In the genomic region with DNA sequence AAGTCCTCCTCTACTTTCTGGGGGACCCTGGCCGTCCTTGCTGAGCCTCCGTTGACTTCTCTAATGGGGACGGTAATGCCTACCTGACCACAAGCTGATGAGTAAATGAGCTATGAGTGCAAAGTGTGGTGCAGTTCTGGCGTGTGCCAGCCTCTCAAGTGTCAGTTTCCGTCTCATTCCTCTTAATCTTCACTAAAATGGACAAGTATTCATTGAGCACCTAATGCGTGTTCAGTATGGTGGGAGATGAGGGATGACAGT, we compare ENCODE assay signal across 8 cellular contexts. TPM values are rescaled to one million over a fixed set of nuclear protein-coding genes. Genes with fewer than 3 reads are reported as not detected.
DNase-seq lines count a peak whose midpoint lies in the region; ATAC-seq and TF ChIP-seq lines count a peak whose summit lies in the region.

No MANE protein-coding gene starts in this region.

- peak overlapping the region; percentile 95 for H3K9ac ChIP-seq in MM.1S (ENCODE audit: low read length)

- H4K20me1 ChIP-seq in MM.1S (ENCODE audit: insufficient read depth, low read length) = no peaks in the 10 kb centered on the region

- peak overlapping the region; percentile 93 for H2AFZ ChIP-seq in MM.1S (ENCODE audit: low read length)

- H3K4me1 ChIP-seq in MM.1S (ENCODE audit: low read length) = peaks cover 19% of the 10 kb centered on the region
- H3K4me1 ChIP-seq in mononuclear cell (ENCODE audit: insufficient read depth, low read length) = peaks cover 55% of the 10 kb centered on the region
- peaks cover 0 to 6% of the 10 kb centered on the region in 2 donors for H3K4me1 ChIP-seq in aorta (ENCODE audit: control insufficient read depth in 1 of 2, insufficient read depth in 2 of 2, low read length in 2 of 2)

- intact Hi-C loops in aorta (cut with DNase I) = loop anchor here in 1 of 2 donors (10.0 kb wide), 1 partner anchor 289 kb away; no protein-coding TSS in a partner anchor

- no peaks in the 10 kb centered on the region for H3K27me3 ChIP-seq in MM.1S (replicated peaks; ENCODE audit: insufficient read depth, low read length)
- no peaks in the 10 kb centered on the region for H3K27me3 ChIP-seq in mononuclear cell (ENCODE audit: insufficient read depth, low read length)
- no peaks in the 10 kb centered on the region for H3K27me3 ChIP-seq in aorta (ENCODE audit: control insufficient read depth in 1 of 2, insufficient read depth in 2 of 2, low read length in 1 of 2)

- peaks cover 37% of the 10 kb centered on the region for H3K79me2 ChIP-seq in MM.1S (ENCODE audit: low read length)

- H3K27ac ChIP-seq in MM.1S (ENCODE audit: low read length) (peak overlapping the region; percentile 80; the same call in 1 of the 2 replicates), aorta (ENCODE audit: low read depth in 1 of 2, low read length in 2 of 2) (no peak overlapping the region)

- H3K4me1 Mint-ChIP-seq in brain = peaks cover 57% of the 10 kb centered on the region

- H3K4me2 ChIP-seq in MM.1S (ENCODE audit: low read depth, low read length) = peak overlapping the region; percentile 70

- H3K9me3 ChIP-seq in MM.1S (replicated peaks; ENCODE audit: insufficient read depth, low read length) (no peaks in the 10 kb centered on the region), mononuclear cell (ENCODE audit: low read depth, low read length) (no peaks in the 10 kb centered on the region), aorta (ENCODE audit: control insufficient read depth, low read length) (no peaks in the 10 kb centered on the region)

- 23 to 28% methylated on average over 6 of the region's 6 CpGs for WGBS in aorta, 2 donors

- no peaks in the 10 kb centered on the region for H3K36me3 ChIP-seq in MM.1S (replicated peaks; ENCODE audit: insufficient read depth, low read length)
- no peaks in the 10 kb centered on the region for H3K36me3 ChIP-seq in aorta (ENCODE audit: control insufficient read depth in 1 of 2, insufficient read depth in 2 of 2, low read length in 1 of 2)

- peak overlapping the region; percentile 95 to 97 (median 96) for H3K27ac Mint-ChIP-seq in brain

- ATAC-seq in aorta (ENCODE audit: low FRiP score) (no peak), GM19351 (IDR thresholded peaks at IDR 0.05; ENCODE audit: unreplicated experiment) (no peak), HG02852 (IDR thresholded peaks at IDR 0.05; ENCODE audit: unreplicated experiment) (no peak)

- H3K36me3 Mint-ChIP-seq in brain = peaks cover 44% of the 10 kb centered on the region

- H3K9me2 ChIP-seq in MM.1S (replicated peaks; ENCODE audit: insufficient read depth, low read length) = no peaks in the 10 kb centered on the region

- peak overlapping the region; percentile 95 to 98 (median 97) for H3K4me3 Mint-ChIP-seq in brain

- DNase-seq in MM.1S (peak; percentile 23), aorta (no peak), dermis blood vessel endothelial cell (no peak)

- H3K4me3 ChIP-seq in GM08714 (ENCODE audit: low read length) (peak overlapping the region; percentile 89), MM.1S (ENCODE audit: low read length) (peak overlapping the region; percentile 95), mononuclear cell (ENCODE audit: low read length) (peak overlapping the region; percentile 90), aorta (ENCODE audit: low read length in 2 of 2) (peak overlapping the region; percentile 90)

- H3F3A ChIP-seq in MM.1S (ENCODE audit: insufficient read depth, low read length) = peaks cover 15% of the 10 kb centered on the region

- TF ChIP-seq CTCF in MM.1S (IDR thresholded peaks at IDR 0.05; ENCODE audit: low read length) (no peak), brain (conservative IDR thresholded peaks at IDR 0.05) (no peak)

- peaks cover 6% of the 10 kb centered on the region for H3K27me3 Mint-ChIP-seq in brain

- peaks cover 0 to 4% (median 2%) of the 10 kb centered on the region in 5 experiments for H3K9me3 Mint-ChIP-seq in brain

RNA-seq across cellular contexts. Expression of gene HERPUD2, which starts 0.6 kb away (rescaled TPM):
- polyA plus RNA-seq in brain (ENCODE audit: insufficient read depth, low read depth, low replicate concordance) (18.4 TPM), aorta (10 to 100 TPM; 17.0 to 17.5 TPM)
- total RNA-seq in mononuclear cell (61.1 TPM), aorta (10 to 100 TPM; 24.7 to 26.4 TPM), dermis blood vessel endothelial cell (21.8 and 30.4 TPM in 2 replicates)
